ENCODE assay signal across 16 cellular contexts in the genomic region with DNA sequence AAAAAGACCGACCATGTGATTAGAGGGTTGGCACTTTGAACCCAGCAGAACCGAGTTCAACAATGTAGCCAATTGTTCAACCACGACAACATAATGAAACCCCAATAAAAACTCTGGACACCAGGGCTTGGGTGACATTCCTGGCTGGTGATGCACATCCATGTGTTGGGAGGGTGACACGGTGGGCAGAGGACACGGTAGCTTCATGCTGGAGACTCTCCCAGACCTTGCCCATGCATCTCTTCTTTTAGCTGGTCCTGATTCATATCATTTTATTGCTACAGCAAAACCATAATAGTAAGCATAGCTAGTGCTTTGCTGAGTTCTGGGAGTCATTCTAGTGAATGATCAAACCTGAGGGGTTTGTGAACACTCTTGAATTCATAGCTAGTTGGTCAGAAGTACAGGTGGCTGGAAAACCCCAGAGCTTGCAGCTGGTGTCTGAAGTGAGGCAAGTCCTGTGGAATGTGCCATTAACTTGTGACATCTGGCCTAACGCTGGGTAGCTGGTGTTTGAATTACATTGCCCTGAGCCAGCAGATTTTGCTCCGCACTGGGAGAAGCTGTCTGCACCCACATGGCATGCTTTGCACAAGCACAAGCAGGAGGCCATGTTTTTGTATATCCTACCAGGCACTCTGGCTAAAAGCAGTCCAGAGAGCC. TPM values are rescaled to one million over a fixed set of nuclear protein-coding genes. Genes with fewer than 3 reads are reported as not detected.
DNase-seq lines count a peak whose midpoint lies in the region; ATAC-seq, FAIRE-seq and TF ChIP-seq lines count a peak whose summit lies in the region.
"Had no signal": no experiment of that assay in that cellular context is flagged by ENCODE, and none has a peak within 500 bp of the region (broad histone marks: within the 10 kb centered on the region; RNA-seq: fewer than 3 reads in every experiment).

No MANE protein-coding gene starts in this region.

- no peaks in the 10 kb centered on the region for H3K79me2 ChIP-seq in hepatocyte

- H3K9me3 ChIP-seq in hepatocyte (ENCODE audit: low read depth) = no peaks in the 10 kb centered on the region
- H3K9me3 ChIP-seq in naive thymus-derived CD4-positive, alpha-beta T cell (ENCODE audit: control insufficient read depth in 2 of 3, low read length in 3 of 3) = peaks cover 0 to 10% (median 0%) of the 10 kb centered on the region in 3 experiments
- H3K9me3 ChIP-seq: HAP-1 had no signal

- no peak overlapping the region for H2AFZ ChIP-seq in hepatocyte

- H3K36me3 Mint-ChIP-seq in stimulated activated effector memory CD8-positive, alpha-beta T cell treated with anti-CD3 and anti-CD28 coated beads, Interleukin-12 subunit alpha, Interleukin-12 subunit beta, amount 100 ng/mL, for 72 hours = peaks cover 89% of the 10 kb centered on the region
- H3K36me3 Mint-ChIP-seq in naive thymus-derived CD4-positive, alpha-beta T cell = peaks cover 29 to 67% (median 47%) of the 10 kb centered on the region in 5 donors
- H3K36me3 Mint-ChIP-seq in Calu3 (ENCODE audit: insufficient read depth, unreplicated experiment) = peaks cover 33% of the 10 kb centered on the region

- H3K4me1 ChIP-seq in hepatocyte (ENCODE audit: insufficient read depth) = no peaks in the 10 kb centered on the region
- no peaks in the 10 kb centered on the region for H3K4me1 ChIP-seq in naive thymus-derived CD4-positive, alpha-beta T cell (ENCODE audit: control insufficient read depth in 2 of 2, insufficient read depth in 2 of 2, low read length in 2 of 2)
- H3K4me1 ChIP-seq: Caco-2, HAP-1 had no signal

- ATAC-seq in GM19463 (IDR thresholded peaks at IDR 0.05; ENCODE audit: unreplicated experiment) = peak; percentile 80
- no peak for ATAC-seq in stimulated activated effector memory CD8-positive, alpha-beta T cell treated with anti-CD3 and anti-CD28 coated beads, Interleukin-12 subunit alpha, Interleukin-12 subunit beta, amount 100 ng/mL, for 72 hours
- no peak for ATAC-seq in naive thymus-derived CD4-positive, alpha-beta T cell
- ATAC-seq: esophagus mucosa had no signal

- CTCF ChIA-PET in naive thymus-derived CD4-positive, alpha-beta T cell (lab: Charles Lee) = interaction anchor here (0.7 to 0.9 kb wide), 3 partner anchors 255 to 275 kb away, joined by 3 read pairs; no protein-coding TSS in a partner anchor
- CTCF ChIA-PET in Calu3 (lab: Charles Lee) = interaction anchor here (0.5 to 1.3 kb wide), 2 partner anchors 15 to 27 kb away, joined by 3 to 5 read pairs; a partner anchor contains a TSS

- WGBS in hepatocyte (ENCODE audit: low lambda C conversion rate, missing lambda C conversion rate) = 90% methylated on average over 7 of the region's 7 CpGs

- H3K4me3 Mint-ChIP-seq in stimulated activated effector memory CD8-positive, alpha-beta T cell treated with anti-CD3 and anti-CD28 coated beads, Interleukin-12 subunit alpha, Interleukin-12 subunit beta, amount 100 ng/mL, for 72 hours = no peak overlapping the region
- no peak overlapping the region for H3K4me3 Mint-ChIP-seq in naive thymus-derived CD4-positive, alpha-beta T cell
- no peak overlapping the region for H3K4me3 Mint-ChIP-seq in Calu3 (ENCODE audit: low read depth, unreplicated experiment)
- H3K4me3 Mint-ChIP-seq: brain, immature natural killer cell had no signal

- POLR2A ChIA-PET in naive thymus-derived CD4-positive, alpha-beta T cell (lab: Charles Lee) = no interaction called here

- TF ChIP-seq CTCF in hepatocyte (IDR thresholded peaks at IDR 0.05; ENCODE audit: poor library complexity) (no peak), Calu3 (IDR thresholded peaks at IDR 0.05; ENCODE audit: unreplicated experiment) (no peak)

- no peaks in the 10 kb centered on the region for H3K9me2 ChIP-seq in hepatocyte (replicated peaks; ENCODE audit: insufficient read depth)

- DNase-seq in RCC 7860 (ENCODE audit: low spot score) (peak; percentile 92), hepatocyte (ENCODE audit: low spot score) (peak; percentile 39), Calu3 (no peak)
- DNase-seq in stimulated activated effector memory CD8-positive, alpha-beta T cell treated with anti-CD3 and anti-CD28 coated beads, Interleukin-12 subunit alpha, Interleukin-12 subunit beta, amount 100 ng/mL, for 72 hours (ENCODE audit: low spot score in 2 of 2) = no peak
- no peak for DNase-seq in naive thymus-derived CD4-positive, alpha-beta T cell
- no peak for DNase-seq in stimulated activated CD4-positive, alpha-beta T cell treated with anti-CD3 and anti-CD28 coated beads, Interleukin-4, amount 100 ng/mL, for 1 hour
- DNase-seq: activated CD4-positive, CD25-positive, alpha-beta regulatory T cell; Caco-2; immature natural killer cell; NCI-H510A treated with DMSO at 0.1 percent for 48 hours; SIG-M5; stimulated activated naive CD4-positive, alpha-beta T cell had no signal

- H3K4me2 ChIP-seq in hepatocyte = no peak overlapping the region

- H3K4me1 Mint-ChIP-seq in stimulated activated effector memory CD8-positive, alpha-beta T cell treated with anti-CD3 and anti-CD28 coated beads, Interleukin-12 subunit alpha, Interleukin-12 subunit beta, amount 100 ng/mL, for 72 hours = no peaks in the 10 kb centered on the region
- peaks cover 0 to 3% (median 0%) of the 10 kb centered on the region in 7 donors for H3K4me1 Mint-ChIP-seq in naive thymus-derived CD4-positive, alpha-beta T cell
- H3K4me1 Mint-ChIP-seq in Calu3 (ENCODE audit: low read depth, unreplicated experiment) = no peaks in the 10 kb centered on the region
- H3K4me1 Mint-ChIP-seq: brain, immature natural killer cell had no signal

- peak; percentile 89 for FAIRE-seq in RCC 7860 (lab: Jason Lieb, UNC)

- H3K27ac Mint-ChIP-seq in stimulated activated effector memory CD8-positive, alpha-beta T cell treated with anti-CD3 and anti-CD28 coated beads, Interleukin-12 subunit alpha, Interleukin-12 subunit beta, amount 100 ng/mL, for 72 hours = peak overlapping the region; percentile 24
- H3K27ac Mint-ChIP-seq in naive thymus-derived CD4-positive, alpha-beta T cell = no peak overlapping the region
- no peak overlapping the region for H3K27ac Mint-ChIP-seq in Calu3 (ENCODE audit: unreplicated experiment)
- H3K27ac Mint-ChIP-seq: brain, immature natural killer cell had no signal

- no peaks in the 10 kb centered on the region for H4K20me1 ChIP-seq in hepatocyte (ENCODE audit: insufficient read depth, poor library complexity, severe bottlenecking)

- H3K27ac ChIP-seq in hepatocyte = peak overlapping the region; percentile 65
- no peak overlapping the region for H3K27ac ChIP-seq in naive thymus-derived CD4-positive, alpha-beta T cell (ENCODE audit: low read depth, low read length)

- intact Hi-C loops in naive thymus-derived CD4-positive, alpha-beta T cell (cut with micrococcal nuclease) = no loop called here
- intact Hi-C loops in Calu3 (cut with micrococcal nuclease; ENCODE audit: unreplicated experiment) = no loop called here

- no peaks in the 10 kb centered on the region for H3K27me3 Mint-ChIP-seq in naive thymus-derived CD4-positive, alpha-beta T cell
- no peaks in the 10 kb centered on the region for H3K27me3 Mint-ChIP-seq in Calu3 (ENCODE audit: unreplicated experiment)
- H3K27me3 Mint-ChIP-seq: brain had no signal

- no peaks in the 10 kb centered on the region for H3K9me3 Mint-ChIP-seq in stimulated activated effector memory CD8-positive, alpha-beta T cell treated with anti-CD3 and anti-CD28 coated beads, Interleukin-12 subunit alpha, Interleukin-12 subunit beta, amount 100 ng/mL, for 72 hours
- H3K9me3 Mint-ChIP-seq in naive thymus-derived CD4-positive, alpha-beta T cell = peaks cover 0 to 15% (median 0%) of the 10 kb centered on the region in 11 donors
- H3K9me3 Mint-ChIP-seq in Calu3 (ENCODE audit: low read depth, unreplicated experiment) = peaks cover 6% of the 10 kb centered on the region

- no peaks in the 10 kb centered on the region for H3K36me3 ChIP-seq in hepatocyte (replicated peaks; ENCODE audit: insufficient read depth, low read depth)
- peaks cover 0 to 77% (median 14%) of the 10 kb centered on the region in 3 experiments for H3K36me3 ChIP-seq in naive thymus-derived CD4-positive, alpha-beta T cell (ENCODE audit: control insufficient read depth in 2 of 3, insufficient read depth in 3 of 3, low read length in 3 of 3)

- no peaks in the 10 kb centered on the region for H3K27me3 ChIP-seq in hepatocyte
- H3K27me3 ChIP-seq in naive thymus-derived CD4-positive, alpha-beta T cell (ENCODE audit: control insufficient read depth in 2 of 2, insufficient read depth in 2 of 2, low read length in 2 of 2) = no peaks in the 10 kb centered on the region

- BruUV-seq in Calu3 (replicated peaks; lab: Mats Ljungman, UMichigan) = no TSS peak

- no peak overlapping the region for H3K4me3 ChIP-seq in hepatocyte
- H3K4me3 ChIP-seq in naive thymus-derived CD4-positive, alpha-beta T cell (ENCODE audit: low read length) = no peak overlapping the region
- H3K4me3 ChIP-seq: HAP-1 had no signal

RNA-seq across cellular contexts. Expression of a gene that starts 14.0 kb away (rescaled TPM):
- 24.0 and 26.4 TPM in 2 replicates for total RNA-seq in hepatocyte
- 13.3 and 16.5 TPM in 2 replicates for polyA plus RNA-seq in hepatocyte
- total RNA-seq in naive thymus-derived CD4-positive, alpha-beta T cell = 10 to 100 TPM; 30.1 to 49.6 (median 43.8) TPM
- polyA plus RNA-seq in naive thymus-derived CD4-positive, alpha-beta T cell = 10 to 100 TPM; 15.4 to 25.8 TPM
- total RNA-seq in Calu3 (2022) = 19.0 and 21.5 TPM in 2 replicates

RNA-seq across cellular contexts. Expression of a gene that starts 14.2 kb away (rescaled TPM):
- total RNA-seq in hepatocyte (26.5 and 29.6 TPM in 2 replicates), Calu3 (2022) (15.7 and 15.8 TPM in 2 replicates)
- polyA plus RNA-seq in hepatocyte = 22.1 and 35.2 TPM in 2 replicates
- 10 to 100 TPM in 3 of 5 experiments, 1 to 10 TPM in 2; 4.0 to 10.9 (median 10.5) TPM for total RNA-seq in naive thymus-derived CD4-positive, alpha-beta T cell
- 10 to 100 TPM; 12.2 to 14.7 TPM for polyA plus RNA-seq in naive thymus-derived CD4-positive, alpha-beta T cell

Comparison
In these comparisons a context has a peak if more than half of its experiments do, and no peak if none do; other contexts are left out.
1. DNase-seq: peak in RCC 7860 (single experiment) and hepatocyte (single experiment); none in stimulated activated effector memory CD8-positive, alpha-beta T cell treated with anti-CD3 and anti-CD28 coated beads, Interleukin-12 subunit alpha, Interleukin-12 subunit beta, amount 100 ng/mL, for 72 hours (0 of 2), naive thymus-derived CD4-positive, alpha-beta T cell (0 of 9), Calu3 (single experiment) and stimulated activated CD4-positive, alpha-beta T cell treated with anti-CD3 and anti-CD28 coated beads, Interleukin-4, amount 100 ng/mL, for 1 hour (single experiment).